17 cellular contexts compared by ENCODE assay signal in genomic region chr10:94314913-94315545, GRCh38. TPM values are rescaled to one million over a fixed set of nuclear protein-coding genes. Genes with fewer than 3 reads are reported as not detected.
DNase-seq lines count a peak whose midpoint lies in the region; ATAC-seq and TF ChIP-seq lines count a peak whose summit lies in the region.
"Had no signal": no experiment of that assay in that cellular context is flagged by ENCODE, and none has a peak within 500 bp of the region (broad histone marks: within the 10 kb centered on the region; RNA-seq: fewer than 3 reads in every experiment).

No MANE protein-coding gene starts in this region.

- H3K27ac ChIP-seq in Panc1 (ENCODE audit: low read length) = no peak overlapping the region
- no peak overlapping the region for H3K27ac ChIP-seq in CD4-positive, alpha-beta T cell (ENCODE audit: low read depth, low read length)
- H3K27ac ChIP-seq: lower lobe of right lung, neutrophil had no signal

- no peak for ATAC-seq in Panc1
- ATAC-seq in CD4-positive, alpha-beta T cell (ENCODE audit: poor library complexity) = no peak
- ATAC-seq in GM21576 (IDR thresholded peaks at IDR 0.05; ENCODE audit: unreplicated experiment) = no peak
- ATAC-seq: effector memory CD8-positive, alpha-beta T cell; lower lobe of right lung had no signal

- DNase-seq in GM03348 (ENCODE audit: low spot score) (peak; percentile 59), Panc1 (ENCODE audit: low read depth, low spot score) (no peak), fibroblast of the aortic adventitia (ENCODE audit: low read depth) (peak; percentile 62), progenitor cell of endocrine pancreas (ENCODE audit: low spot score, unreplicated experiment) (no peak), SW 1271 (lab: John Stamatoyannopoulos, UW) (no peak)
- DNase-seq in stimulated activated CD4-positive, alpha-beta T cell treated with anti-CD3 and anti-CD28 coated beads, Interleukin-4, amount 100 ng/mL, for 1 hour = no peak
- no peak for DNase-seq in CD4-positive, alpha-beta T cell
- DNase-seq: activated CD8-positive, alpha-beta memory T cell treated with anti-CD3 and anti-CD28 coated beads, Interleukin-2, amount 50 U/mL, for 48 hours; effector memory CD8-positive, alpha-beta T cell; head of caudate nucleus; lower lobe of right lung; NCI-H1417; NCI-H526 treated with DMSO at 0.1 percent for 48 hours; stimulated activated CD4-positive, alpha-beta T cell treated with anti-CD3 and anti-CD28 coated beads, Interleukin-15, amount 100 ng/mL, for 24 hours; trophoblast cell had no signal

- peaks cover 5% of the 10 kb centered on the region for H3K36me3 ChIP-seq in Panc1 (ENCODE audit: control insufficient read depth, insufficient read depth, low read length)
- H3K36me3 ChIP-seq: lower lobe of right lung, neutrophil had no signal

- no peak overlapping the region for H3K4me3 Mint-ChIP-seq in progenitor cell of endocrine pancreas (ENCODE audit: low read depth)
- H3K4me3 Mint-ChIP-seq in CD4-positive, alpha-beta T cell = no peak overlapping the region
- H3K4me3 Mint-ChIP-seq: effector memory CD8-positive, alpha-beta T cell had no signal

- H3K4me1 Mint-ChIP-seq in progenitor cell of endocrine pancreas (ENCODE audit: low read depth) = peaks cover 4% of the 10 kb centered on the region
- no peaks in the 10 kb centered on the region for H3K4me1 Mint-ChIP-seq in CD4-positive, alpha-beta T cell (ENCODE audit: low read depth)

- no TSS peak for BruUV-seq in Panc1 (replicated peaks; lab: Mats Ljungman, UMichigan)

- CTCF ChIA-PET in Panc1 (lab: Charles Lee) = no interaction called here
- CTCF ChIA-PET in CD4-positive, alpha-beta T cell (lab: Charles Lee) = interaction anchor here (1.1 kb wide), 1 partner anchor 9 kb away, joined by 3 read pairs; no protein-coding TSS in a partner anchor

- H3K27me3 Mint-ChIP-seq in progenitor cell of endocrine pancreas = no peaks in the 10 kb centered on the region
- H3K27me3 Mint-ChIP-seq in CD4-positive, alpha-beta T cell = peaks cover 25% of the 10 kb centered on the region

- peak overlapping the region; percentile 71 for H3K27ac Mint-ChIP-seq in progenitor cell of endocrine pancreas
- no peak overlapping the region for H3K27ac Mint-ChIP-seq in CD4-positive, alpha-beta T cell
- H3K27ac Mint-ChIP-seq: effector memory CD8-positive, alpha-beta T cell had no signal

- no peaks in the 10 kb centered on the region for H3K9me3 Mint-ChIP-seq in progenitor cell of endocrine pancreas (ENCODE audit: low read depth)
- H3K9me3 Mint-ChIP-seq in CD4-positive, alpha-beta T cell = no peaks in the 10 kb centered on the region
- H3K9me3 Mint-ChIP-seq: effector memory CD8-positive, alpha-beta T cell had no signal

- intact Hi-C loops in Panc1 (cut with micrococcal nuclease; ENCODE audit: unreplicated experiment) = no loop called here
- intact Hi-C loops in CD4-positive, alpha-beta T cell (cut with DNase I, micrococcal nuclease) = loop anchor here in 1 of 2 experiments (10.0 kb wide), 1 partner anchor 490 kb away; no protein-coding TSS in a partner anchor

- no peaks in the 10 kb centered on the region for H3K4me1 ChIP-seq in Panc1 (ENCODE audit: control insufficient read depth, insufficient read depth, low read length)
- H3K4me1 ChIP-seq: lower lobe of right lung had no signal

- in situ Hi-C loops in Panc1 (cut with HindIII; ENCODE audit: low pct_unique_long_range_greater_than_20kb, low sequenced_read_pairs) = no loop called here

- no peaks in the 10 kb centered on the region for H3K27me3 ChIP-seq in Panc1 (ENCODE audit: control insufficient read depth, insufficient read depth, low read length)
- no peaks in the 10 kb centered on the region for H3K27me3 ChIP-seq in CD4-positive, alpha-beta T cell (ENCODE audit: control insufficient read depth, insufficient read depth, low read length)

- POLR2A ChIA-PET in Panc1 (lab: Charles Lee) = no interaction called here
- POLR2A ChIA-PET in CD4-positive, alpha-beta T cell (lab: Charles Lee) = no interaction called here

- no peak overlapping the region for H3K4me3 ChIP-seq in Panc1 (ENCODE audit: low read depth in 2 of 2, low read length in 2 of 2)
- no peak overlapping the region for H3K4me3 ChIP-seq in fibroblast of the aortic adventitia (ENCODE audit: low read depth, low read length)
- H3K4me3 ChIP-seq: lower lobe of right lung had no signal

- H3K36me3 Mint-ChIP-seq in progenitor cell of endocrine pancreas (ENCODE audit: insufficient read depth) = peaks cover 3% of the 10 kb centered on the region
- H3K36me3 Mint-ChIP-seq in CD4-positive, alpha-beta T cell (ENCODE audit: low read depth) = no peaks in the 10 kb centered on the region

- TF ChIP-seq CTCF in Panc1 (IDR thresholded peaks at IDR 0.05) (0 out of 2 replicates have a peak, but pooled peaks have one; percentile 22), fibroblast of the aortic adventitia (IDR thresholded peaks at IDR 0.05; ENCODE audit: insufficient read depth, low read length) (peak; percentile 6), progenitor cell of endocrine pancreas (IDR thresholded peaks at IDR 0.05; ENCODE audit: unreplicated experiment) (no peak)
- TF ChIP-seq CTCF in CD4-positive, alpha-beta T cell (IDR thresholded peaks at IDR 0.05) = no peak

- H3K9me3 ChIP-seq in Panc1 (ENCODE audit: control insufficient read depth, insufficient read depth, low read depth, low read length) = no peaks in the 10 kb centered on the region
- no peaks in the 10 kb centered on the region for H3K9me3 ChIP-seq in CD4-positive, alpha-beta T cell (ENCODE audit: control insufficient read depth, low read length)
- H3K9me3 ChIP-seq: lower lobe of right lung, neutrophil had no signal

RNA-seq across cellular contexts. Expression of gene NOC3L, which starts 47.7 kb away (rescaled TPM):
- 41.2 TPM for total RNA-seq in Panc1 (2021; ENCODE audit: unreplicated experiment)
- 12.2 TPM for polyA plus RNA-seq in Panc1 (2012; ENCODE audit: insufficient read length)
- 20.8 and 36.4 TPM in 2 replicates for total RNA-seq in fibroblast of the aortic adventitia (ENCODE audit: low replicate concordance)
- total RNA-seq in progenitor cell of endocrine pancreas = 20.4 and 21.8 TPM in 2 replicates
- total RNA-seq in CD4-positive, alpha-beta T cell = 1 to 10 TPM; 7.1 to 8.0 TPM

Comparison
In these comparisons a context has a peak if more than half of its experiments do, and no peak if none do; other contexts are left out.
1. DNase-seq: peak in GM03348 (single experiment) and fibroblast of the aortic adventitia (single experiment); none in Panc1 (single experiment), progenitor cell of endocrine pancreas (single experiment), SW 1271 (0 of 2), stimulated activated CD4-positive, alpha-beta T cell treated with anti-CD3 and anti-CD28 coated beads, Interleukin-4, amount 100 ng/mL, for 1 hour (single experiment) and CD4-positive, alpha-beta T cell (0 of 10).
2. CTCF ChIP-seq: peak in Panc1 (single experiment) and fibroblast of the aortic adventitia (single experiment); none in progenitor cell of endocrine pancreas (single experiment) and CD4-positive, alpha-beta T cell (single experiment).